In genomic region chr4:13081830-13082229, GRCh38 we compare ENCODE assay signal across 34 cellular contexts.
"Had no signal": no experiment of that assay in that cellular context is flagged by ENCODE, and none has a peak within 500 bp of the region (broad histone marks: within the 10 kb centered on the region; RNA-seq: fewer than 3 reads in every experiment).

No MANE protein-coding gene starts in this region.

- H3K27ac ChIP-seq: adrenal gland, body of pancreas, brain microvascular endothelial cell, breast epithelium, cardiac muscle cell had no signal

- ATAC-seq: activated naive CD4-positive, alpha-beta T cell treated with anti-CD3 and anti-CD28 coated beads, Interleukin-2, amount 50 U/mL, for 72 hours; activated naive CD8-positive, alpha-beta T cell treated with anti-CD3 and anti-CD28 coated beads, Interleukin-2, amount 50 U/mL, for 24 hours; activated T-cell treated with anti-CD3 and anti-CD28 coated beads, Interleukin-2, amount 50 U/mL, for 4 hours; activated T-cell treated with anti-CD3 and anti-CD28 coated beads, Interleukin-2, amount 50 U/mL, for 72 hours; activated T-helper 17 cell treated with anti-CD3 and anti-CD28 coated beads, Interleukin-2, amount 50 U/mL, for 72 hours; body of pancreas had no signal

- H3K4me3 ChIP-seq: adrenal gland, ascending aorta, body of pancreas, breast epithelium, cardiac muscle cell had no signal

- FAIRE-seq: astrocyte, bronchial epithelial cell had no signal

- H3K9me3 ChIP-seq: ascending aorta had no signal

- H3K36me3 ChIP-seq: adrenal gland, ascending aorta, brain microvascular endothelial cell, breast epithelium, cardiac muscle cell had no signal

- H3K27me3 ChIP-seq: adrenal gland, ascending aorta, body of pancreas, brain microvascular endothelial cell, breast epithelium, cardiac muscle cell had no signal

- H3K4me1 ChIP-seq: adrenal gland, breast epithelium had no signal

- DNase-seq: activated effector memory CD4-positive, alpha-beta T cell treated with anti-CD3 and anti-CD28 coated beads, Interleukin-2, amount 50 U/mL, for 16 hours; activated effector memory CD4-positive, alpha-beta T cell treated with Interleukin-2 at 50 U/mL for 16 hours; activated gamma-delta T cell; activated gamma-delta T cell treated with Interleukin-2 at 50 U/mL for 16 hours; activated naive CD4-positive, alpha-beta T cell; activated naive CD4-positive, alpha-beta T cell treated with anti-CD3 and anti-CD28 coated beads for 36 hours; activated naive CD4-positive, alpha-beta T cell treated with anti-CD3 and anti-CD28 coated beads, Interleukin-2, amount 10 ng/mL, durations not matched to agents 7 days and 5 days; activated naive CD4-positive, alpha-beta T cell treated with anti-CD3 and anti-CD28 coated beads, Interleukin-2, amount 50 U/mL, for 16 hours; activated naive CD4-positive, alpha-beta T cell treated with Interleukin-2 at 50 U/mL for 16 hours; activated naive CD8-positive, alpha-beta T cell treated with anti-CD3 and anti-CD28 coated beads for 36 hours; activated naive CD8-positive, alpha-beta T cell treated with anti-CD3 and anti-CD28 coated beads, Interleukin-2, amount 10 ng/mL, durations not matched to agents 7 days and 5 days; activated naive CD8-positive, alpha-beta T cell treated with anti-CD3 and anti-CD28 coated beads, Interleukin-2, amount 50 U/mL, for 24 hours; activated T-cell treated with anti-CD3 and anti-CD28 coated beads, Interleukin-2, amount 50 U/mL, for 1 hour; activated T-cell treated with anti-CD3 and anti-CD28 coated beads, Interleukin-2, amount 50 U/mL, for 24 hours; activated T-cell treated with anti-CD3 and anti-CD28 coated beads, Interleukin-2, amount 50 U/mL, for 4 hours; activated T-cell treated with anti-CD3 and anti-CD28 coated beads, Interleukin-2, amount 50 U/mL, for 48 hours; activated T-cell treated with anti-CD3 and anti-CD28 coated beads, Interleukin-2, amount 50 U/mL, for 72 hours; adrenal gland; amniotic stem cell; amygdala; anterior cingulate cortex; aorta; body of pancreas; brain microvascular endothelial cell; caudate nucleus; central memory CD4-positive, alpha-beta T cell; cerebellar nuclear complex had no signal
